ENCODE assay signal across 9 cellular contexts in genomic region chr19:17860331-17860992, GRCh38. TPM values are rescaled to one million over a fixed set of nuclear protein-coding genes. Genes with fewer than 3 reads are reported as not detected.
A peak's percentile ranks its signal among the peaks of the same experiment; 100 is the strongest.
DNase-seq lines count a peak whose midpoint lies in the region; ATAC-seq and TF ChIP-seq lines count a peak whose summit lies in the region.
"Had no signal": no experiment of that assay in that cellular context is flagged by ENCODE, and none has a peak within 500 bp of the region (broad histone marks: within the 10 kb centered on the region; RNA-seq: fewer than 3 reads in every experiment).

No MANE protein-coding gene starts in this region.

- no peaks in the 10 kb centered on the region for H3K27me3 Mint-ChIP-seq in CD4-positive, alpha-beta memory T cell

- DNase-seq in CD4-positive, alpha-beta memory T cell = no peak
- DNase-seq in NCI-H146 treated with DMSO at 0.1 percent for 48 hours (lab: John Stamatoyannopoulos, UW; ENCODE audit: unreplicated experiment) (peak; percentile 20), NCI-H2196 treated with DMSO at 0.1 percent for 48 hours (lab: John Stamatoyannopoulos, UW; ENCODE audit: unreplicated experiment) (no peak), T-helper 9 cell (no peak), NCI-H2107 (lab: John Stamatoyannopoulos, UW) (no peak)
- no peak for DNase-seq in effector memory CD4-positive, alpha-beta T cell

- peaks cover 43% of the 10 kb centered on the region for H3K36me3 ChIP-seq in CD4-positive, alpha-beta memory T cell (ENCODE audit: insufficient read depth, low read length)
- peaks cover 36% of the 10 kb centered on the region for H3K36me3 ChIP-seq in effector memory CD4-positive, alpha-beta T cell (ENCODE audit: control insufficient read depth, insufficient read depth, low read length)
- no peaks in the 10 kb centered on the region for H3K36me3 ChIP-seq in neural cell (ENCODE audit: insufficient read depth, low read length)

- H3K27me3 ChIP-seq in CD4-positive, alpha-beta memory T cell (ENCODE audit: insufficient read depth, low read length) = no peaks in the 10 kb centered on the region
- no peaks in the 10 kb centered on the region for H3K27me3 ChIP-seq in effector memory CD4-positive, alpha-beta T cell (replicated peaks; ENCODE audit: control insufficient read depth, insufficient read depth, low read length, poor library complexity, severe bottlenecking)
- H3K27me3 ChIP-seq in neural cell (ENCODE audit: insufficient read depth, low read depth, low read length) = no peaks in the 10 kb centered on the region

- POLR2A ChIA-PET in CD4-positive, alpha-beta memory T cell (lab: Charles Lee; ENCODE audit: partially characterized antibody) = interaction anchor here (0.6 to 8.1 kb wide), 12 partner anchors 10 to 158 kb away, joined by 3 to 340 read pairs (median 11); partner anchors contain the start of genes CCDC124, FCHO1, MAP1S and SLC5A5

- ATAC-seq in HG03460 (IDR thresholded peaks at IDR 0.05; ENCODE audit: unreplicated experiment) = no peak

- H3K9ac ChIP-seq in neural cell (ENCODE audit: low read length) = peak overlapping the region; percentile 93

- H3K9me3 Mint-ChIP-seq in CD4-positive, alpha-beta memory T cell = peaks cover 0 to 2% (median 0%) of the 10 kb centered on the region in 8 donors

- H3K4me1 Mint-ChIP-seq in CD4-positive, alpha-beta memory T cell = peaks cover 18 to 42% (median 29%) of the 10 kb centered on the region in 4 donors

- no peaks in the 10 kb centered on the region for H3K9me2 ChIP-seq in neural cell (ENCODE audit: insufficient read depth, low read length)

- H3K27ac ChIP-seq in CD4-positive, alpha-beta memory T cell (ENCODE audit: low read depth, low read length) = peak overlapping the region; percentile 79
- H3K27ac ChIP-seq in effector memory CD4-positive, alpha-beta T cell (ENCODE audit: insufficient read depth, low read length, poor library complexity, severe bottlenecking) = peak overlapping the region; percentile 73
- H3K27ac ChIP-seq in neural cell (ENCODE audit: low read length) = peak overlapping the region; percentile 72

- H3F3A ChIP-seq in neural cell (ENCODE audit: insufficient read depth, low read length, poor library complexity, severe bottlenecking) = no peaks in the 10 kb centered on the region

- H3K4me2 ChIP-seq in neural cell (ENCODE audit: low read length) = peak overlapping the region; percentile 95

- no peak for TF ChIP-seq RAD21 in neural cell (conservative IDR thresholded peaks at IDR 0.05)

- no peak for TF ChIP-seq CTCF in neural cell (IDR thresholded peaks at IDR 0.05; ENCODE audit: poor library complexity, severe bottlenecking)

- H3K9me3 ChIP-seq in CD4-positive, alpha-beta memory T cell (ENCODE audit: control insufficient read depth in 1 of 2, low read length in 2 of 2) = no peaks in the 10 kb centered on the region
- no peaks in the 10 kb centered on the region for H3K9me3 ChIP-seq in effector memory CD4-positive, alpha-beta T cell (ENCODE audit: control insufficient read depth, low read length)
- no peaks in the 10 kb centered on the region for H3K9me3 ChIP-seq in neural cell (ENCODE audit: low read length)

- intact Hi-C loops in CD4-positive, alpha-beta memory T cell (cut with micrococcal nuclease) = no loop called here

- H4K20me1 ChIP-seq in neural cell (ENCODE audit: insufficient read depth) = peaks cover 4% of the 10 kb centered on the region

- peaks cover 32% of the 10 kb centered on the region for H3K4me1 ChIP-seq in CD4-positive, alpha-beta memory T cell (ENCODE audit: insufficient read depth, low read length)
- peaks cover 12% of the 10 kb centered on the region for H3K4me1 ChIP-seq in effector memory CD4-positive, alpha-beta T cell (ENCODE audit: control insufficient read depth, insufficient read depth, low read length, poor library complexity, severe bottlenecking)

- CTCF ChIA-PET in CD4-positive, alpha-beta memory T cell (lab: Charles Lee; ENCODE audit: partially characterized antibody) = interaction anchor here (0.9 to 11.3 kb wide), 8 partner anchors 11 to 135 kb away, joined by 3 to 306 read pairs (median 10); partner anchors contain the start of genes CCDC124, JAK3 and SLC5A5

- H3K27ac Mint-ChIP-seq in CD4-positive, alpha-beta memory T cell = peak overlapping the region; percentile 88 to 100 (median 98)

- H2AFZ ChIP-seq in neural cell (ENCODE audit: low read depth, low read length) = peak overlapping the region; percentile 36

- peaks cover 32 to 40% of the 10 kb centered on the region in 2 donors for H3K36me3 Mint-ChIP-seq in CD4-positive, alpha-beta memory T cell

- H3K79me2 ChIP-seq in neural cell (replicated peaks; ENCODE audit: insufficient read depth, low read length) = peaks cover 21% of the 10 kb centered on the region

- TF ChIP-seq EP300 in neural cell (conservative IDR thresholded peaks at IDR 0.05; ENCODE audit: poor library complexity, severe bottlenecking) = no peak

- peak overlapping the region; percentile 98 to 100 (median 100) for H3K4me3 Mint-ChIP-seq in CD4-positive, alpha-beta memory T cell

- H3K4me3 ChIP-seq in CD4-positive, alpha-beta memory T cell (ENCODE audit: low read length in 2 of 2) = peak overlapping the region; percentile 91 to 100
- peak overlapping the region; percentile 83 for H3K4me3 ChIP-seq in effector memory CD4-positive, alpha-beta T cell (ENCODE audit: insufficient read depth, low read depth, low read length, poor library complexity, severe bottlenecking)
- peak overlapping the region; percentile 99 for H3K4me3 ChIP-seq in neural cell (ENCODE audit: low read length)

TF ChIP-seq in neural cell, 6 proteins besides CTCF, POLR2A, EP300 and RAD21:
- TF ChIP-seq REST (IDR thresholded peaks at IDR 0.05; ENCODE audit: borderline replicate concordance) (no peak), SMC3 (conservative IDR thresholded peaks at IDR 0.05; ENCODE audit: poor library complexity) (no peak), TAF1 (IDR thresholded peaks at IDR 0.05; ENCODE audit: low read depth) (no peak), POLR2AphosphoS5 (IDR thresholded peaks at IDR 0.05) (no peak), MXI1 (conservative IDR thresholded peaks at IDR 0.05; ENCODE audit: poor library complexity, severe bottlenecking) (no peak), EZH2 (IDR thresholded peaks at IDR 0.05; ENCODE audit: borderline replicate concordance, insufficient read depth, low read length, poor library complexity, severe bottlenecking) (no peak)

RNA-seq across cellular contexts. Expression of gene RPL18A, which starts 0.8 kb away (rescaled TPM):
- 1,000 to 10,000 TPM; 3,084 to 3,117 TPM for total RNA-seq in CD4-positive, alpha-beta memory T cell
- polyA plus RNA-seq in CD4-positive, alpha-beta memory T cell = 1,000 to 10,000 TPM; 3,184 to 4,119 TPM
- 668 and 681 TPM in 2 replicates for polyA plus RNA-seq in neural cell
- polyA minus RNA-seq in neural cell = 264 and 265 TPM in 2 replicates

RNA-seq across cellular contexts. Expression of gene SLC5A5, which starts 11.3 kb away (rescaled TPM):
- total RNA-seq in CD4-positive, alpha-beta memory T cell = 1 to 10 TPM; 2.6 to 2.9 TPM
- 1 to 10 TPM in 1 of 2 donors, under 1 TPM in 1; 0.92 to 1.2 TPM for polyA plus RNA-seq in CD4-positive, alpha-beta memory T cell
- polyA plus RNA-seq in neural cell = not detected in 2 replicates
- not detected in 2 replicates for polyA minus RNA-seq in neural cell
- total RNA-seq: renal cortical epithelial cell had no signal

RNA-seq across cellular contexts. Expression of gene JAK3, which starts 12.7 kb away (rescaled TPM):
- 100 to 1,000 TPM; 132 to 135 TPM for total RNA-seq in CD4-positive, alpha-beta memory T cell
- polyA plus RNA-seq in CD4-positive, alpha-beta memory T cell = 10 to 100 TPM; 74.6 to 96.2 TPM
- polyA plus RNA-seq in neural cell = 0.04 and 0.11 TPM in 2 replicates
- 0.12 and 0.24 TPM in 2 replicates for polyA minus RNA-seq in neural cell

RNA-seq across cellular contexts. Expression of gene INSL3, which starts 39.1 kb away (rescaled TPM):
- total RNA-seq in CD4-positive, alpha-beta memory T cell = 1 to 10 TPM; 5.0 to 5.3 TPM
- 1 to 10 TPM; 1.0 to 3.9 TPM for polyA plus RNA-seq in CD4-positive, alpha-beta memory T cell
- polyA plus RNA-seq in neural cell = not detected in 2 replicates
- not detected in 2 replicates for polyA minus RNA-seq in neural cell
- total RNA-seq: renal cortical epithelial cell had no signal

Comparison
In these comparisons a context has a peak if more than half of its experiments do, and no peak if none do; other contexts are left out.
1. RNA of gene JAK3, which starts 12.7 kb away (polyA plus RNA-seq): 74.6 to 96.2 TPM in CD4-positive, alpha-beta memory T cell; 0.04 to 0.11 TPM in neural cell; every median in the first group is over 10 times any median in the second.
2. Peak in every context shown above with its lines, with median percentiles within 50 percentile points of each other: H3K27ac ChIP-seq and H3K4me3 ChIP-seq.